In genomic region chr2:217988840-217989204, GRCh38 we compare ENCODE assay signal across 10 cellular contexts. TPM values are rescaled to one million over a fixed set of nuclear protein-coding genes. Genes with fewer than 3 reads are reported as not detected.
DNase-seq lines count a peak whose midpoint lies in the region; ATAC-seq and TF ChIP-seq lines count a peak whose summit lies in the region.
"Had no signal": no experiment of that assay in that cellular context is flagged by ENCODE, and none has a peak within 500 bp of the region (broad histone marks: within the 10 kb centered on the region; RNA-seq: fewer than 3 reads in every experiment).

No MANE protein-coding gene starts in this region.

- no peaks in the 10 kb centered on the region for H3K9me2 ChIP-seq in PC-9 (ENCODE audit: insufficient read depth)

- H3K4me1 Mint-ChIP-seq in activated T-cell treated with anti-CD3 and anti-CD28 coated beads, Interleukin-2, amount 50 U/mL, for 4 hours (ENCODE audit: low read depth): no peaks in the 10 kb centered on the region

- no peaks in the 10 kb centered on the region for H4K20me1 ChIP-seq in PC-9 (ENCODE audit: insufficient read depth)

- H3K36me3 Mint-ChIP-seq in activated T-cell treated with anti-CD3 and anti-CD28 coated beads, Interleukin-2, amount 50 U/mL, for 4 hours (ENCODE audit: insufficient read depth): no peaks in the 10 kb centered on the region
- H3K36me3 Mint-ChIP-seq: T-cell had no signal

- H3K4me3 Mint-ChIP-seq in activated T-cell treated with anti-CD3 and anti-CD28 coated beads, Interleukin-2, amount 50 U/mL, for 4 hours: no peak overlapping the region
- H3K4me3 Mint-ChIP-seq: stimulated activated naive CD8-positive, alpha-beta T cell treated with anti-CD3 and anti-CD28 coated beads, Interleukin-15, Interleukin-2, amounts not matched to agents 100 ng/mL and 50 ng/mL, for 24 hours; T-cell had no signal

- CTCF ChIA-PET in PC-9 (lab: Charles Lee): interaction anchor here (0.7 kb wide), 1 partner anchor 159 kb away, joined by 3 read pairs; no protein-coding TSS in a partner anchor

- no peaks in the 10 kb centered on the region for H3K36me3 ChIP-seq in PC-9 (ENCODE audit: low read depth)
- no peaks in the 10 kb centered on the region for H3K36me3 ChIP-seq in parathyroid adenoma (ENCODE audit: control insufficient read depth, insufficient read depth, low read length)

- ATAC-seq in HG03432 (IDR thresholded peaks at IDR 0.05; ENCODE audit: unreplicated experiment): no peak
- no peak for ATAC-seq in activated T-cell treated with anti-CD3 and anti-CD28 coated beads, Interleukin-2, amount 50 U/mL, for 4 hours

- H3K9me3 Mint-ChIP-seq in activated T-cell treated with anti-CD3 and anti-CD28 coated beads, Interleukin-2, amount 50 U/mL, for 4 hours: no peaks in the 10 kb centered on the region
- H3K9me3 Mint-ChIP-seq: stimulated activated naive CD8-positive, alpha-beta T cell treated with anti-CD3 and anti-CD28 coated beads, Interleukin-15, Interleukin-2, amounts not matched to agents 100 ng/mL and 50 ng/mL, for 24 hours; T-cell had no signal

- DNase-seq in PC-9 (peak; percentile 23 to 53), foreskin melanocyte (peak; percentile 87), NCI-H1048 (lab: John Stamatoyannopoulos, UW) (no peak)
- no peak for DNase-seq in activated T-cell treated with anti-CD3 and anti-CD28 coated beads, Interleukin-2, amount 50 U/mL, for 4 hours
- no peak for DNase-seq in activated naive CD4-positive, alpha-beta T cell treated with anti-CD3 and anti-CD28 coated beads, Interleukin-2, amount 50 U/mL, for 16 hours

- peak overlapping the region; percentile 67 for H3K4me2 ChIP-seq in PC-9
- peak overlapping the region; percentile 0 for H3K4me2 ChIP-seq in parathyroid adenoma (ENCODE audit: low read length)

- intact Hi-C loops in PC-9 (cut with micrococcal nuclease; ENCODE audit: unreplicated experiment): loop anchor here (1.0 kb wide), 5 partner anchors 45 to 204 kb away; no protein-coding TSS in a partner anchor

- peaks cover 13% of the 10 kb centered on the region; the same call in 1 of the 2 replicates for H3F3A ChIP-seq in PC-9 (ENCODE audit: insufficient read depth, low read depth)

- peak; percentile 37 for TF ChIP-seq CTCF in C4-2B (conservative IDR thresholded peaks at IDR 0.05)
- TF ChIP-seq CTCF in PC-9 (conservative IDR thresholded peaks at IDR 0.05): peak; percentile 31; the same call in 1 of the 2 replicates
- no peak for TF ChIP-seq CTCF in parathyroid adenoma (IDR thresholded peaks at IDR 0.05)

- H3K4me3 ChIP-seq in PC-9: no peak overlapping the region
- H3K4me3 ChIP-seq in parathyroid adenoma (ENCODE audit: low read depth, low read length): peak overlapping the region; percentile 15

- H2AFZ ChIP-seq in PC-9 (no peak overlapping the region), parathyroid adenoma (peak overlapping the region; percentile 52)

- H3K4me1 ChIP-seq in PC-9 (replicated peaks; ENCODE audit: insufficient read depth) (peaks cover 21% of the 10 kb centered on the region), parathyroid adenoma (peaks cover 15% of the 10 kb centered on the region)

- H3K27me3 ChIP-seq in PC-9 (ENCODE audit: insufficient read depth, low read depth) (no peaks in the 10 kb centered on the region), parathyroid adenoma (ENCODE audit: control insufficient read depth, insufficient read depth, low read length) (no peaks in the 10 kb centered on the region)

- H3K79me2 ChIP-seq in PC-9 (ENCODE audit: low read depth) (no peaks in the 10 kb centered on the region), parathyroid adenoma (peaks cover 4% of the 10 kb centered on the region)

- H3K9me3 ChIP-seq in PC-9 (ENCODE audit: insufficient read depth, low read depth): no peaks in the 10 kb centered on the region
- no peaks in the 10 kb centered on the region for H3K9me3 ChIP-seq in parathyroid adenoma (ENCODE audit: control insufficient read depth, low read length)

- no TSS peak for BruUV-seq in PC-9 (replicated peaks; lab: Mats Ljungman, UMichigan)

- no peak overlapping the region for H3K9ac ChIP-seq in parathyroid adenoma

- H3K27ac ChIP-seq in C4-2B (no peak overlapping the region), PC-9 (peak overlapping the region; percentile 79), parathyroid adenoma (peak overlapping the region; percentile 84)

- POLR2A ChIA-PET in PC-9 (lab: Charles Lee; ENCODE audit: unreplicated experiment): no interaction called here

- H3K27me3 Mint-ChIP-seq in activated T-cell treated with anti-CD3 and anti-CD28 coated beads, Interleukin-2, amount 50 U/mL, for 4 hours (ENCODE audit: low read depth): peaks cover 21% of the 10 kb centered on the region

RNA-seq across cellular contexts. Expression of gene TNS1, which starts 14.0 kb away (rescaled TPM):
- 5.5 and 6.0 TPM in 2 replicates for total RNA-seq in PC-9 (2021)
- total RNA-seq in activated T-cell treated with anti-CD3 and anti-CD28 coated beads, Interleukin-2, amount 50 U/mL, for 4 hours: 1 to 10 TPM in 1 of 3 donors, under 1 TPM in 2; 0.50 to 1.2 (median 0.54) TPM

Comparison
In these comparisons a context has a peak if more than half of its experiments do, and no peak if none do; other contexts are left out.
1. DNase-seq: peak in PC-9 (2 of 2) and foreskin melanocyte (single experiment); none in activated T-cell treated with anti-CD3 and anti-CD28 coated beads, Interleukin-2, amount 50 U/mL, for 4 hours (single experiment), NCI-H1048 (single experiment) and activated naive CD4-positive, alpha-beta T cell treated with anti-CD3 and anti-CD28 coated beads, Interleukin-2, amount 50 U/mL, for 16 hours (single experiment).